In the genomic region with DNA sequence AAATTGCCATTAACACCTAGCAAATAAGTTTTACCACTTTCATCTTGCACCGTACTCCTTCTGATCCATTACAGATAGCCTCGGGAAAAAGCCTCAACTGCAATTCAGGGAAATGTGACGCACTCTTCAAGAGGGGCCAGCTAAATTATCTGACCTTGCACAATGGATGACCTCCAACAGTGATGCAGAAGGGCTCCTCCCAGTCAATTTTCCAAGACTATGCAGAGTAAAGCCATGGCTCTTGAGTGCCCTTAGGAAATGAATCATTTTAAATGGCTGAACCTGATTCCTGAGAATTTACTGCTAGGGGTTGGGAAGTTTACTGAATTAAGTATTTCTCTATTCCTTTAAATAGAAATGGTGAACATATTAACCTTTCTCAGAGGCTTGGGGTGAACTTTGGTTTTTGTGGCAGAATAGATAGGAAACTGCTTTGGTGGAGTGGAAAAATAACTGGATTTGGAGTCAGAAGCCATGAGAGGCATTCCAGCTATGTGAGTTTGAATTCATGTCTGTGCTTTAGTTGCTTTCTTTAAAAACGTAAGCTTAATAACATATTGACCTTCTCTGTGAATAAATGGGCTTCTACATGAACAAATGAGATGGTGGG, we compare ENCODE assay signal across 13 cellular contexts.
A peak's percentile ranks its signal among the peaks of the same experiment; 100 is the strongest.
DNase-seq lines count a peak whose midpoint lies in the region; ATAC-seq and TF ChIP-seq lines count a peak whose summit lies in the region.
"Had no signal": no experiment of that assay in that cellular context is flagged by ENCODE, and none has a peak within 500 bp of the region (broad histone marks: within the 10 kb centered on the region; RNA-seq: fewer than 3 reads in every experiment).

No MANE protein-coding gene starts in this region.

- CTCF ChIA-PET in CD8-positive, alpha-beta T cell (lab: Charles Lee): no interaction called here

- ATAC-seq in left ventricle myocardium superior: peak; percentile 91
- ATAC-seq in sciatic nerve: peak; percentile 92
- no peak for ATAC-seq in CD8-positive, alpha-beta T cell

- intact Hi-C loops in ascending aorta (cut with DNase I): loop anchor here (10.0 kb wide), 1 partner anchor 393 kb away; no protein-coding TSS in a partner anchor
- intact Hi-C loops in left ventricle myocardium superior (cut with micrococcal nuclease): no loop called here
- intact Hi-C loops in sciatic nerve (cut with DNase I): no loop called here
- intact Hi-C loops in CD8-positive, alpha-beta T cell (cut with DNase I, micrococcal nuclease): no loop called here

- peak overlapping the region; percentile 56 to 58 for H3K27ac ChIP-seq in ascending aorta
- no peak overlapping the region for H3K27ac ChIP-seq in CD8-positive, alpha-beta T cell (ENCODE audit: low read depth, low read length)
- H3K27ac ChIP-seq: BLaER1 treated with 17β-estradiol and CSF1 and Interleukin-3, amounts not matched to agents 10 nM and 100 nM; PC-9 had no signal

- H3K4me1 ChIP-seq in ascending aorta: peaks cover 0 to 24% of the 10 kb centered on the region in 2 donors
- H3K4me1 ChIP-seq in CD8-positive, alpha-beta T cell (ENCODE audit: insufficient read depth, low read length): no peaks in the 10 kb centered on the region

- H3K36me3 ChIP-seq in ascending aorta: peaks cover 0 to 7% of the 10 kb centered on the region in 2 donors
- no peaks in the 10 kb centered on the region for H3K36me3 ChIP-seq in CD8-positive, alpha-beta T cell (ENCODE audit: insufficient read depth, low read length)
- H3K36me3 ChIP-seq: BLaER1 treated with 17β-estradiol and CSF1 and Interleukin-3, amounts not matched to agents 10 nM and 100 nM had no signal

- no peaks in the 10 kb centered on the region for H3K9me3 ChIP-seq in ascending aorta
- H3K9me3 ChIP-seq in CD8-positive, alpha-beta T cell (ENCODE audit: low read length): no peaks in the 10 kb centered on the region

- POLR2A ChIA-PET in CD8-positive, alpha-beta T cell (lab: Charles Lee): no interaction called here

- H3K27ac Mint-ChIP-seq in CD8-positive, alpha-beta T cell: no peak overlapping the region
- H3K27ac Mint-ChIP-seq: activated B cell treated with CpG ODN at 0.5 μM for 24 hours; activated naive CD4-positive, alpha-beta T cell treated with anti-CD3 and anti-CD28 coated beads, Interleukin-2, amount 10 ng/mL, durations not matched to agents 7 days and 5 days had no signal

- no peaks in the 10 kb centered on the region for H3K27me3 ChIP-seq in ascending aorta
- no peaks in the 10 kb centered on the region for H3K27me3 ChIP-seq in CD8-positive, alpha-beta T cell (ENCODE audit: insufficient read depth, low read length)
- H3K27me3 ChIP-seq: BLaER1 treated with 17β-estradiol and CSF1 and Interleukin-3, amounts not matched to agents 10 nM and 100 nM had no signal

- no peaks in the 10 kb centered on the region for H3K4me1 Mint-ChIP-seq in CD8-positive, alpha-beta T cell (ENCODE audit: low read depth)
- H3K4me1 Mint-ChIP-seq: activated B cell treated with CpG ODN at 0.5 μM for 24 hours had no signal

- no peak overlapping the region for H3K4me3 ChIP-seq in ascending aorta
- H3K4me3 ChIP-seq in CD8-positive, alpha-beta T cell (ENCODE audit: low read depth, low read length): no peak overlapping the region
- H3K4me3 ChIP-seq: BLaER1 treated with 17β-estradiol and CSF1 and Interleukin-3, amounts not matched to agents 10 nM and 100 nM; PC-9 had no signal

- H3K36me3 Mint-ChIP-seq in CD8-positive, alpha-beta T cell: no peaks in the 10 kb centered on the region
- H3K36me3 Mint-ChIP-seq: activated naive CD4-positive, alpha-beta T cell treated with anti-CD3 and anti-CD28 coated beads, Interleukin-2, amount 10 ng/mL, durations not matched to agents 7 days and 5 days had no signal

- no peaks in the 10 kb centered on the region for H3K9me3 Mint-ChIP-seq in CD8-positive, alpha-beta T cell
- H3K9me3 Mint-ChIP-seq: activated B cell treated with CpG ODN at 0.5 μM for 24 hours; activated naive CD4-positive, alpha-beta T cell treated with anti-CD3 and anti-CD28 coated beads, Interleukin-2, amount 10 ng/mL, durations not matched to agents 7 days and 5 days had no signal

- H3K27me3 Mint-ChIP-seq in CD8-positive, alpha-beta T cell (ENCODE audit: low read depth): peaks cover 33% of the 10 kb centered on the region

- DNase-seq in AG20443 (ENCODE audit: low spot score) (peak; percentile 48), ascending aorta (ENCODE audit: low spot score in 2 of 2) (peak in 1 of 2 donors; percentile 78), left ventricle myocardium superior (no peak), sciatic nerve (ENCODE audit: low spot score) (no peak), NCI-H345 treated with DMSO at 0.1 percent for 48 hours (lab: John Stamatoyannopoulos, UW; ENCODE audit: unreplicated experiment) (no peak), SKM-1 treated with dmso at 0.1 percent for 144 hours (lab: John Stamatoyannopoulos, UW; ENCODE audit: unreplicated experiment) (no peak)
- no peak for DNase-seq in CD8-positive, alpha-beta T cell
- no peak for DNase-seq in activated CD8-positive, alpha-beta memory T cell treated with anti-CD3 and anti-CD28 coated beads for 24 hours
- DNase-seq: activated B cell treated with CpG ODN at 0.5 μM for 24 hours; activated naive CD4-positive, alpha-beta T cell treated with anti-CD3 and anti-CD28 coated beads, Interleukin-2, amount 10 ng/mL, durations not matched to agents 7 days and 5 days; NCI-H1694 treated with DMSO at 0.1 percent for 48 hours; PC-9 had no signal

- no peak overlapping the region for H3K4me3 Mint-ChIP-seq in CD8-positive, alpha-beta T cell
- H3K4me3 Mint-ChIP-seq: activated B cell treated with CpG ODN at 0.5 μM for 24 hours; activated naive CD4-positive, alpha-beta T cell treated with anti-CD3 and anti-CD28 coated beads, Interleukin-2, amount 10 ng/mL, durations not matched to agents 7 days and 5 days had no signal

- no peak for TF ChIP-seq CTCF in ascending aorta (IDR thresholded peaks at IDR 0.05)
- no peak for TF ChIP-seq CTCF in CD8-positive, alpha-beta T cell (IDR thresholded peaks at IDR 0.05)
